ENCODE assay signal across 1 cellular context in genomic region chr6:116615937-116616756, GRCh38.
TF ChIP-seq lines count a peak whose summit lies in the region.

Gene RSPH4A, plus strand, starts transcription at chr6:116616479. Its CDS starts 145 bp downstream, at chr6:116616624.

TF ChIP-seq in WTC11, 78 proteins besides CTCF, POLR2A, EP300 and RAD21 (continued from another document):
- TF ChIP-seq AFF4 (CRISPR knock-in tag; IDR thresholded peaks at IDR 0.05; ENCODE audit: borderline replicate concordance), result no peak
- TF ChIP-seq TP53 (CRISPR knock-in tag; IDR thresholded peaks at IDR 0.05), result 0 out of 2 replicates have a peak, but pooled peaks have one; percentile 42
- peak; percentile 56; the same call in 1 of the 2 replicates for TF ChIP-seq SP1 (CRISPR knock-in tag; conservative IDR thresholded peaks at IDR 0.05)
- peak; percentile 85 for TF ChIP-seq NFYB (CRISPR knock-in tag; conservative IDR thresholded peaks at IDR 0.05; ENCODE audit: low read depth)
